ENCODE assay signal across 2 cellular contexts in the genomic region with DNA sequence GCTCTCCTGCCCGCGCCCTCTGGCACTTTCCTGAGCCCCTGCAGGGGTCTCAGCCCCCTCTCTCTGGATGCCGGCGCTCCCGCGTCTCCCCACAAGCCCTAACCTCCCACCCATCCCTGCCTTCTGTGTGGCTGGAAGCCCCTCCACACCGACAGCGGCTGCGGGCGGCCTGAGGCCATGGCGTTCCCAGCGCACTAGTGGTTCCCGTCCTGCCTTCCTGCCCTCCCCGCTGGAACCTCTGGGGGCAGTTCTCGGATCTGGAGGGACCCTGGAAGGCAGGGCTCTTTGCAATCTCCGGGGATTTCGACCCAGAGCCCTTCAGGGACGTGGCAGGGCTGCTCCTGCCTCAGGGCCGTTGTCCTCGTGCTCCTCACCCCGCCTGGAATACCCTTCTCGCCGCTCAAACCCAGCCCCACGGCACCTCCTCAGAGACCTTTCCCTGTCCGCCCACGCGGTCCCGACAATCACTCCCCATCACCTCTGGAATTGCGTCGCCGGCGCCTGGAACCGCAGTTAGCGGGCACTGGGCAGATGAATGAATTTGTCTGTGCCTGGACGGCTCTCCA.
A peak's percentile ranks its signal among the peaks of the same experiment; 100 is the strongest.
TF ChIP-seq lines count a peak whose summit lies in the region.

No MANE protein-coding gene starts in this region.

TF ChIP-seq in HEK293, 187 proteins besides CTCF, POLR2A, EP300 and RAD21 (continues in another document):
- TF ChIP-seq GLIS2 (tag by site-specific recombination; IDR thresholded peaks at IDR 0.05): peak; percentile 87
- no peak for TF ChIP-seq ZNF610 (tag by site-specific recombination; IDR thresholded peaks at IDR 0.05; ENCODE audit: borderline replicate concordance)
- TF ChIP-seq ZNF223 (tag by site-specific recombination; IDR thresholded peaks at IDR 0.05): no peak
- TF ChIP-seq, protein P1, sequence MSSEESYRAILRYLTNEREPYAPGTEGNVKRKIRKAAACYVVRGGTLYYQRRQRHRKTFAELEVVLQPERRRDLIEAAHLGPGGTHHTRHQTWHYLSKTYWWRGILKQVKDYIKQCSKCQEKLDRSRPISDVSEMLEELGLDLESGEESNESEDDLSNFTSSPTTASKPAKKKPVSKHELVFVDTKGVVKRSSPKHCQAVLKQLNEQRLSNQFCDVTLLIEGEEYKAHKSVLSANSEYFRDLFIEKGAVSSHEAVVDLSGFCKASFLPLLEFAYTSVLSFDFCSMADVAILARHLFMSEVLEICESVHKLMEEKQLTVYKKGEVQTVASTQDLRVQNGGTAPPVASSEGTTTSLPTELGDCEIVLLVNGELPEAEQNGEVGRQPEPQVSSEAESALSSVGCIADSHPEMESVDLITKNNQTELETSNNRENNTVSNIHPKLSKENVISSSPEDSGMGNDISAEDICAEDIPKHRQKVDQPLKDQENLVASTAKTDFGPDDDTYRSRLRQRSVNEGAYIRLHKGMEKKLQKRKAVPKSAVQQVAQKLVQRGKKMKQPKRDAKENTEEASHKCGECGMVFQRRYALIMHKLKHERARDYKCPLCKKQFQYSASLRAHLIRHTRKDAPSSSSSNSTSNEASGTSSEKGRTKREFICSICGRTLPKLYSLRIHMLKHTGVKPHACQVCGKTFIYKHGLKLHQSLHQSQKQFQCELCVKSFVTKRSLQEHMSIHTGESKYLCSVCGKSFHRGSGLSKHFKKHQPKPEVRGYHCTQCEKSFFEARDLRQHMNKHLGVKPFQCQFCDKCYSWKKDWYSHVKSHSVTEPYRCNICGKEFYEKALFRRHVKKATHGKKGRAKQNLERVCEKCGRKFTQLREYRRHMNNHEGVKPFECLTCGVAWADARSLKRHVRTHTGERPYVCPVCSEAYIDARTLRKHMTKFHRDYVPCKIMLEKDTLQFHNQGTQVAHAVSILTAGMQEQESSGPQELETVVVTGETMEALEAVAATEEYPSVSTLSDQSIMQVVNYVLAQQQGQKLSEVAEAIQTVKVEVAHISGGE (tag by site-specific recombination; conservative IDR thresholded peaks at IDR 0.05; ENCODE audit: low read depth): no peak
- TF ChIP-seq ZIC2 (tag by site-specific recombination; IDR thresholded peaks at IDR 0.05): peak; percentile 41
- TF ChIP-seq ZBTB8A (tag by site-specific recombination; IDR thresholded peaks at IDR 0.05): peak; percentile 46
- peak; percentile 7; the same call in 1 of the 2 replicates for TF ChIP-seq KLF1 (tag by site-specific recombination; IDR thresholded peaks at IDR 0.05)
- TF ChIP-seq, protein P2, sequence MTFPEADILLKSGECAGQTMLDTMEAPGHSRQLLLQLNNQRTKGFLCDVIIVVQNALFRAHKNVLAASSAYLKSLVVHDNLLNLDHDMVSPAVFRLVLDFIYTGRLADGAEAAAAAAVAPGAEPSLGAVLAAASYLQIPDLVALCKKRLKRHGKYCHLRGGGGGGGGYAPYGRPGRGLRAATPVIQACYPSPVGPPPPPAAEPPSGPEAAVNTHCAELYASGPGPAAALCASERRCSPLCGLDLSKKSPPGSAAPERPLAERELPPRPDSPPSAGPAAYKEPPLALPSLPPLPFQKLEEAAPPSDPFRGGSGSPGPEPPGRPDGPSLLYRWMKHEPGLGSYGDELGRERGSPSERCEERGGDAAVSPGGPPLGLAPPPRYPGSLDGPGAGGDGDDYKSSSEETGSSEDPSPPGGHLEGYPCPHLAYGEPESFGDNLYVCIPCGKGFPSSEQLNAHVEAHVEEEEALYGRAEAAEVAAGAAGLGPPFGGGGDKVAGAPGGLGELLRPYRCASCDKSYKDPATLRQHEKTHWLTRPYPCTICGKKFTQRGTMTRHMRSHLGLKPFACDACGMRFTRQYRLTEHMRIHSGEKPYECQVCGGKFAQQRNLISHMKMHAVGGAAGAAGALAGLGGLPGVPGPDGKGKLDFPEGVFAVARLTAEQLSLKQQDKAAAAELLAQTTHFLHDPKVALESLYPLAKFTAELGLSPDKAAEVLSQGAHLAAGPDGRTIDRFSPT (tag by site-specific recombination; IDR thresholded peaks at IDR 0.05): peak; percentile 34; the same call in 1 of the 2 replicates
- TF ChIP-seq ZNF341 (tag by site-specific recombination; IDR thresholded peaks at IDR 0.05; ENCODE audit: low read depth): 0 out of 2 replicates have a peak, but pooled peaks have one; percentile 7
- TF ChIP-seq ZNF76 (tag by site-specific recombination; IDR thresholded peaks at IDR 0.05; ENCODE audit: borderline replicate concordance, low read depth): peak; percentile 86
- TF ChIP-seq, protein P3, sequence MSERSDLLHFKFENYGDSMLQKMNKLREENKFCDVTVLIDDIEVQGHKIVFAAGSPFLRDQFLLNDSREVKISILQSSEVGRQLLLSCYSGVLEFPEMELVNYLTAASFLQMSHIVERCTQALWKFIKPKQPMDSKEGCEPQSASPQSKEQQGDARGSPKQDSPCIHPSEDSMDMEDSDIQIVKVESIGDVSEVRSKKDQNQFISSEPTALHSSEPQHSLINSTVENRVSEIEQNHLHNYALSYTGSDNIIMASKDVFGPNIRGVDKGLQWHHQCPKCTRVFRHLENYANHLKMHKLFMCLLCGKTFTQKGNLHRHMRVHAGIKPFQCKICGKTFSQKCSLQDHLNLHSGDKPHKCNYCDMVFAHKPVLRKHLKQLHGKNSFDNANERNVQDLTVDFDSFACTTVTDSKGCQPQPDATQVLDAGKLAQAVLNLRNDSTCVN (tag by site-specific recombination; optimal IDR thresholded peaks at IDR 0.05): peak; percentile 44
- peak; percentile 33; the same call in 1 of the 2 replicates for TF ChIP-seq KLF8 (tag by site-specific recombination; IDR thresholded peaks at IDR 0.05)
- TF ChIP-seq, protein P4, sequence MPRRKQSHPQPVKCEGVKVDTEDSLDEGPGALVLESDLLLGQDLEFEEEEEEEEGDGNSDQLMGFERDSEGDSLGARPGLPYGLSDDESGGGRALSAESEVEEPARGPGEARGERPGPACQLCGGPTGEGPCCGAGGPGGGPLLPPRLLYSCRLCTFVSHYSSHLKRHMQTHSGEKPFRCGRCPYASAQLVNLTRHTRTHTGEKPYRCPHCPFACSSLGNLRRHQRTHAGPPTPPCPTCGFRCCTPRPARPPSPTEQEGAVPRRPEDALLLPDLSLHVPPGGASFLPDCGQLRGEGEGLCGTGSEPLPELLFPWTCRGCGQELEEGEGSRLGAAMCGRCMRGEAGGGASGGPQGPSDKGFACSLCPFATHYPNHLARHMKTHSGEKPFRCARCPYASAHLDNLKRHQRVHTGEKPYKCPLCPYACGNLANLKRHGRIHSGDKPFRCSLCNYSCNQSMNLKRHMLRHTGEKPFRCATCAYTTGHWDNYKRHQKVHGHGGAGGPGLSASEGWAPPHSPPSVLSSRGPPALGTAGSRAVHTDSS (tag by site-specific recombination; IDR thresholded peaks at IDR 0.05): no peak
- TF ChIP-seq ZNF211 (tag by site-specific recombination; IDR thresholded peaks at IDR 0.05; ENCODE audit: low read depth): no peak
- peak; percentile 25; the same call in 1 of the 2 replicates for TF ChIP-seq SP3 (tag by site-specific recombination; IDR thresholded peaks at IDR 0.05)
- TF ChIP-seq ZNF707 (tag by site-specific recombination; IDR thresholded peaks at IDR 0.05): no peak
- peak; percentile 83 for TF ChIP-seq ZFHX2 (tag by site-specific recombination; conservative IDR thresholded peaks at IDR 0.05)
- TF ChIP-seq EGR2 (tag by site-specific recombination; IDR thresholded peaks at IDR 0.05; ENCODE audit: low read depth): peak; percentile 57
- 0 out of 2 replicates have a peak, but pooled peaks have one; percentile 27 for TF ChIP-seq ZBTB7A (tag by site-specific recombination; IDR thresholded peaks at IDR 0.05; ENCODE audit: low read depth)
- TF ChIP-seq ZBTB20 (tag by site-specific recombination; IDR thresholded peaks at IDR 0.05): peak; percentile 64; the same call in 1 of the 2 replicates
- TF ChIP-seq SP7 (tag by site-specific recombination; IDR thresholded peaks at IDR 0.05): peak; percentile 43
- TF ChIP-seq ZNF785 (tag by site-specific recombination; IDR thresholded peaks at IDR 0.05): no peak

TF ChIP-seq in GM12878, 131 proteins besides CTCF, POLR2A, EP300 and RAD21:
- TF ChIP-seq EZH2 (IDR thresholded peaks at IDR 0.05; ENCODE audit: borderline replicate concordance, control insufficient read depth, low read depth, low read length) (0 out of 2 replicates have a peak, but pooled peaks have one; percentile 30), ETV6 (conservative IDR thresholded peaks at IDR 0.05 in 1 of 2, IDR thresholded peaks at IDR 0.05 in 1 of 2; ENCODE audit: borderline replicate concordance in 1 of 2, low read depth in 1 of 2) (no peak), FOXK2 (IDR thresholded peaks at IDR 0.05) (no peak), NR2C1 (IDR thresholded peaks at IDR 0.05) (no peak)
- TF ChIP-seq, protein P5, sequence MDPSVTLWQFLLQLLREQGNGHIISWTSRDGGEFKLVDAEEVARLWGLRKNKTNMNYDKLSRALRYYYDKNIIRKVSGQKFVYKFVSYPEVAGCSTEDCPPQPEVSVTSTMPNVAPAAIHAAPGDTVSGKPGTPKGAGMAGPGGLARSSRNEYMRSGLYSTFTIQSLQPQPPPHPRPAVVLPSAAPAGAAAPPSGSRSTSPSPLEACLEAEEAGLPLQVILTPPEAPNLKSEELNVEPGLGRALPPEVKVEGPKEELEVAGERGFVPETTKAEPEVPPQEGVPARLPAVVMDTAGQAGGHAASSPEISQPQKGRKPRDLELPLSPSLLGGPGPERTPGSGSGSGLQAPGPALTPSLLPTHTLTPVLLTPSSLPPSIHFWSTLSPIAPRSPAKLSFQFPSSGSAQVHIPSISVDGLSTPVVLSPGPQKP (IDR thresholded peaks at IDR 0.05; ENCODE audit: low read depth, low read length): no peak
TF ChIP-seq in GM12878: peak in this region for 1.
